Comparison of ENCODE assay signal across 10 cellular contexts in genomic region chr1:209769956-209770355, GRCh38. TPM values are rescaled to one million over a fixed set of nuclear protein-coding genes. Genes with fewer than 3 reads are reported as not detected.
DNase-seq lines count a peak whose midpoint lies in the region; ATAC-seq and TF ChIP-seq lines count a peak whose summit lies in the region.
"Had no signal": no experiment of that assay in that cellular context is flagged by ENCODE, and none has a peak within 500 bp of the region (broad histone marks: within the 10 kb centered on the region; RNA-seq: fewer than 3 reads in every experiment).

No MANE protein-coding gene starts in this region.

- POLR2A ChIA-PET in HEK293T (lab: Yijun Ruan, JAX), result interaction anchor here (1.4 kb wide), 1 partner anchor 15 kb away, joined by 5 read pairs; the partner anchor contains the start of gene C1orf74

- H3K27me3 ChIP-seq in GM06990 (replicated peaks; ENCODE audit: control insufficient read depth, insufficient read depth, low read length), result no peaks in the 10 kb centered on the region
- H3K27me3 ChIP-seq in Peyer's patch, result no peaks in the 10 kb centered on the region
- no peaks in the 10 kb centered on the region for H3K27me3 ChIP-seq in esophagus muscularis mucosa

- H3K4me3 ChIP-seq in GM06990 (replicated peaks; ENCODE audit: low read depth, low read length) (peak overlapping the region; percentile 66), Peyer's patch (peak overlapping the region; percentile 33 to 49 (median 39)), esophagus muscularis mucosa (peak overlapping the region; percentile 17 to 38 (median 22)), skin epidermis (peak overlapping the region; percentile 6 to 31 (median 23)), lower leg skin (ENCODE audit: low read depth, poor library complexity, severe bottlenecking) (no peak overlapping the region)

- no peak for TF ChIP-seq EP300 in esophagus muscularis mucosa (IDR thresholded peaks at IDR 0.05)

- no peak for ATAC-seq in HG03108 (IDR thresholded peaks at IDR 0.05; ENCODE audit: unreplicated experiment)
- ATAC-seq: HCT116 had no signal

- CTCF ChIA-PET in HEK293T (lab: Yijun Ruan, JAX), result no interaction called here

- H3K36me3 ChIP-seq in GM06990 (ENCODE audit: control insufficient read depth, insufficient read depth, low read length) (peaks cover 3% of the 10 kb centered on the region), Peyer's patch (no peaks in the 10 kb centered on the region), esophagus muscularis mucosa (no peaks in the 10 kb centered on the region)

- H3K4me1 ChIP-seq in Peyer's patch, result peaks cover 0 to 16% (median 9%) of the 10 kb centered on the region in 4 donors
- peaks cover 23 to 44% (median 40%) of the 10 kb centered on the region in 4 donors for H3K4me1 ChIP-seq in esophagus muscularis mucosa

- TF ChIP-seq CTCF in GM06990 (IDR thresholded peaks at IDR 0.05; ENCODE audit: insufficient read depth, low read length, poor library complexity, severe bottlenecking), result no peak
- no peak for TF ChIP-seq CTCF in Peyer's patch (IDR thresholded peaks at IDR 0.05)
- no peak for TF ChIP-seq CTCF in esophagus muscularis mucosa (IDR thresholded peaks at IDR 0.05)
- no peak for TF ChIP-seq CTCF in lower leg skin (IDR thresholded peaks at IDR 0.05)

- no peak for TF ChIP-seq POLR2A in Peyer's patch (IDR thresholded peaks at IDR 0.05)
- no peak for TF ChIP-seq POLR2A in esophagus muscularis mucosa (IDR thresholded peaks at IDR 0.05; ENCODE audit: low read depth)
- no peak for TF ChIP-seq POLR2A in lower leg skin (IDR thresholded peaks at IDR 0.05)

- H3K27ac ChIP-seq in Peyer's patch (peak overlapping the region; percentile 72 to 85 (median 78)), esophagus muscularis mucosa (replicated peaks in 1 of 4) (peak overlapping the region; percentile 67 to 83 (median 74)), skin epidermis (peak overlapping the region in 20 of 21 experiments; percentile 6 to 97 (median 79))

- DNase-seq in GM06990 (ENCODE audit: extremely low read depth, insufficient read length), result no peak
- DNase-seq in Peyer's patch, result no peak
- DNase-seq in esophagus muscularis mucosa (ENCODE audit: extremely low spot score), result no peak
- no peak for DNase-seq in lower leg skin (ENCODE audit: low spot score in 2 of 2)
- no peak for DNase-seq in posterior vena cava (ENCODE audit: low spot score)
- DNase-seq in HEK293T (ENCODE audit: extremely low spot score), result no peak

- H3K9me3 ChIP-seq in Peyer's patch, result no peaks in the 10 kb centered on the region
- H3K9me3 ChIP-seq in esophagus muscularis mucosa, result no peaks in the 10 kb centered on the region

- intact Hi-C loops in esophagus muscularis mucosa (cut with DNase I), result no loop called here
- intact Hi-C loops in lower leg skin (cut with DNase I; ENCODE audit: low total_unique reads), result no loop called here
- intact Hi-C loops in posterior vena cava (cut with DNase I), result no loop called here

- WGBS in esophagus muscularis mucosa, result 64% methylated on average over 7 of the region's 7 CpGs
- WGBS in lower leg skin, 2 donors, result 68 to 70% methylated on average over 7 of the region's 7 CpGs

TF ChIP-seq in HEK293T, 16 proteins besides CTCF, POLR2A, EP300 and RAD21:
- no peak for TF ChIP-seq SUZ12 (IDR thresholded peaks at IDR 0.05)
- no peak for TF ChIP-seq FOXA1 (IDR thresholded peaks at IDR 0.05)

RNA-seq across cellular contexts. Expression of gene TRAF3IP3, which starts 14.1 kb away (rescaled TPM):
- total RNA-seq in Peyer's patch (100 to 1,000 TPM in 1 of 4 donors, 10 to 100 TPM in 1, 1 to 10 TPM in 2; 7.4 to 102 (median 10.8) TPM), esophagus muscularis mucosa (1 to 10 TPM; 1.0 to 4.3 (median 2.8) TPM), lower leg skin (1 to 10 TPM in 2 of 4 donors, under 1 TPM in 1, not detected in 1; 0.61 to 2.1 (median 1.1) TPM), posterior vena cava (1 to 10 TPM; 2.8 to 3.1 TPM)
- total RNA-seq: epithelial cell of proximal tubule had no signal

RNA-seq across cellular contexts. Expression of gene C1orf74, which starts 14.4 kb away (rescaled TPM):
- total RNA-seq in Peyer's patch, result 1 to 10 TPM in 3 of 4 donors, under 1 TPM in 1; 0.83 to 1.9 (median 1.8) TPM
- 1 to 10 TPM in 2 of 4 donors, under 1 TPM in 2; 0.42 to 1.6 (median 0.86) TPM for total RNA-seq in esophagus muscularis mucosa
- total RNA-seq in lower leg skin, result 1 to 10 TPM; 2.3 to 3.7 (median 2.8) TPM
- total RNA-seq in posterior vena cava, result 1 to 10 TPM; 1.1 to 1.3 TPM

RNA-seq across cellular contexts. Expression of gene IRF6, which starts 36.0 kb away (rescaled TPM):
- total RNA-seq in Peyer's patch, result 10 to 100 TPM in 3 of 4 donors, 1 to 10 TPM in 1; 9.9 to 66.4 (median 52.2) TPM
- 1 to 10 TPM in 1 of 4 donors, under 1 TPM in 3; 0.46 to 1.2 (median 0.75) TPM for total RNA-seq in esophagus muscularis mucosa
- total RNA-seq in lower leg skin, result 100 to 1,000 TPM; 166 to 198 (median 176) TPM
- total RNA-seq in posterior vena cava, result 1 to 10 TPM; 1.8 to 2.7 TPM

RNA-seq across cellular contexts. Expression of gene UTP25, which starts 57.8 kb away (rescaled TPM):
- 10 to 100 TPM in 1 of 4 donors, 1 to 10 TPM in 3; 3.5 to 14.9 (median 6.3) TPM for total RNA-seq in Peyer's patch
- 1 to 10 TPM; 3.7 to 8.0 (median 7.3) TPM for total RNA-seq in esophagus muscularis mucosa
- total RNA-seq in lower leg skin, result 10 to 100 TPM in 3 of 4 donors, 1 to 10 TPM in 1; 9.9 to 12.9 (median 11.1) TPM
- 10 to 100 TPM in 1 of 2 donors, 1 to 10 TPM in 1; 6.4 to 19.1 TPM for total RNA-seq in posterior vena cava
